ENCODE assay signal across 8 cellular contexts in the genomic region with DNA sequence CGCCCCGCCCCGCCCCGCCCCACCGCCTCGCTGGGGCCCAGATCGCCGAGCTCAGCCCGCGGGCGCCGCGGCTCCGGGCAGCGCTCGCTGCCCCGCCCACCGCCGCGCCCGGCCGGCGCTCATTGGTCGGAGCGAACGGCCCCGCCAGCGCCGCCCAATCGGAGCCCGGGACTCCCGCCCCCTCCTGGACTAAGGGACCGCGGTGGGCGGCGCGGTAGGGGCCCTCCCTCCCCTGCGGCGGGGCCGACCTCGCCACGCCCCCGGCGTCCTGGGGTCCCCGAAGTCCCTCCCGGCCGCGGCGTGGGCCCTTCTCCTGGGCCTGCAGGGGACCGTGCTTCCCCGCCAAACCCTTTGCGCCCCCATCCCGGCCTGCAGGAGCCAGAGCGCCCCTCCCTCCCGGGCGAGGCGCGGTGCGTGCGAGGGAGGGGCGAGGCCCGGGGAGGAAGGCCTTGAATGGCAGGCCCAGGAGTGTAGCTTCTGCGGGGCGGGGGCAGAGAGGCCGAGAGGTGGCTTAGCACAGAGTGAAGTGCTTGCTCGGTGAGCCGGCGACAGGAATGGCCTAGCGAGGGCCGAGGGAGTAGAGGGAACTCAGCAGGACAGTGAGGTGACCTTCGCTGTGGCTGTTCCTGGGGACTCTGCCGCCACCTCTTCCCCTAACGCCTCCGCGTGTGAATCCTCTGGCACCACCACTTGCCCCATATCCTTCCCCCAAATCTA. TPM values are rescaled to one million over a fixed set of nuclear protein-coding genes. Genes with fewer than 3 reads are reported as not detected.
DNase-seq lines count a peak whose midpoint lies in the region; ATAC-seq and TF ChIP-seq lines count a peak whose summit lies in the region.

CAMKK1 (minus strand) TSS at position 51 of the 717 bp plus-strand sequence. CDS start 7,366 bp downstream, outside the sequence.

- peak; percentile 87 for ATAC-seq in HG02642 (IDR thresholded peaks at IDR 0.05; ENCODE audit: poor library complexity, unreplicated experiment)
- no peak for ATAC-seq in GM18870 (IDR thresholded peaks at IDR 0.05; ENCODE audit: unreplicated experiment)

- H3K27me3 ChIP-seq in ascending aorta, result no peaks in the 10 kb centered on the region

- intact Hi-C loops in ascending aorta (cut with DNase I), result loop anchor here (5.0 kb wide), 2 partner anchors 46 to 249 kb away; partner anchors contain the start of genes CYB5D2, NCBP3 and ZZEF1

- H3K27ac ChIP-seq in ascending aorta, result peak within 1 kb of the TSS; percentile 66 to 73

- TF ChIP-seq POLR2A in GM15510 (IDR thresholded peaks at IDR 0.05; ENCODE audit: borderline replicate concordance, extremely low read depth, insufficient read length), result peak; percentile 18

- H3K4me1 ChIP-seq in ascending aorta, result peaks cover 20 to 52% of the 10 kb centered on the region in 2 donors

- no peaks in the 10 kb centered on the region for H3K9me3 ChIP-seq in ascending aorta

- no peaks in the 10 kb centered on the region for H3K36me3 ChIP-seq in ascending aorta

- TF ChIP-seq CTCF in ascending aorta (IDR thresholded peaks at IDR 0.05), result no peak
- TF ChIP-seq CTCF in retinal pigment epithelial cell (conservative IDR thresholded peaks at IDR 0.05; ENCODE audit: low read depth, low read length), result no peak

- peak within 1 kb of the TSS; percentile 83 to 87 for H3K4me3 ChIP-seq in ascending aorta
- H3K4me3 ChIP-seq in retinal pigment epithelial cell (ENCODE audit: low read length), result peak within 1 kb of the TSS; percentile 51

- peak; percentile 87 for DNase-seq in NCI-H1105 treated with DMSO at 0.1 percent for 48 hours (lab: John Stamatoyannopoulos, UW)
- peak; percentile 80 for DNase-seq in T-helper 22 cell (ENCODE audit: low read depth)
- DNase-seq in ascending aorta (ENCODE audit: low spot score in 2 of 2), result peak; percentile 54 to 91
- DNase-seq in hippocampal formation (lab: John Stamatoyannopoulos, UW), result peak; percentile 55 to 76
- DNase-seq in retinal pigment epithelial cell (ENCODE audit: low read depth), result no peak

RNA-seq across cellular contexts. Expression of gene CAMKK1, which starts in this region (rescaled TPM):
- 3.6 TPM for total RNA-seq in ascending aorta
